Comparison of ENCODE assay signal across 17 cellular contexts in genomic region chr5:95878417-95879323, GRCh38. TPM values are rescaled to one million over a fixed set of nuclear protein-coding genes. Genes with fewer than 3 reads are reported as not detected.
A peak's percentile ranks its signal among the peaks of the same experiment; 100 is the strongest.
DNase-seq lines count a peak whose midpoint lies in the region; ATAC-seq and TF ChIP-seq lines count a peak whose summit lies in the region.
"Had no signal": no experiment of that assay in that cellular context is flagged by ENCODE, and none has a peak within 500 bp of the region (broad histone marks: within the 10 kb centered on the region; RNA-seq: fewer than 3 reads in every experiment).

No MANE protein-coding gene starts in this region.

- peaks cover 3% of the 10 kb centered on the region for H3K4me1 Mint-ChIP-seq in osteocyte (ENCODE audit: unreplicated experiment)

- H3K27ac Mint-ChIP-seq in osteocyte (ENCODE audit: unreplicated experiment): no peak overlapping the region
- H3K27ac Mint-ChIP-seq: B cell had no signal

- no peaks in the 10 kb centered on the region for H3K9me3 ChIP-seq in AG04450 (ENCODE audit: control insufficient read depth, insufficient read depth, low read length)
- H3K9me3 ChIP-seq: right atrium auricular region had no signal

- H3K9me3 Mint-ChIP-seq in osteocyte (ENCODE audit: unreplicated experiment): no peaks in the 10 kb centered on the region

- no peak overlapping the region for H3K4me3 Mint-ChIP-seq in osteocyte (ENCODE audit: unreplicated experiment)
- H3K4me3 Mint-ChIP-seq: B cell had no signal

- DNase-seq in AG04450 (ENCODE audit: low read depth, low spot score) (no peak), NCI-H146 (lab: John Stamatoyannopoulos, UW) (peak; percentile 31), foreskin keratinocyte (peak; percentile 60 to 70), left ventricle myocardium superior (no peak), osteocyte (ENCODE audit: extremely low spot score, unreplicated experiment) (no peak)
- no peak for DNase-seq in effector CD8-positive, alpha-beta T cell (lab: John Stamatoyannopoulos, UW)
- DNase-seq: activated CD4-positive, alpha-beta T cell treated with anti-CD3 and anti-CD28 coated beads for 48 hours; activated gamma-delta T cell; GDM1; NCI-H1436; stimulated activated CD4-positive, alpha-beta T cell treated with anti-CD3 and anti-CD28 coated beads, Interleukin-4, amount 100 ng/mL, for 1 hour; stimulated activated naive CD8-positive, alpha-beta T cell treated with anti-CD3 and anti-CD28 coated beads, Interleukin-15, Interleukin-2, amounts not matched to agents 100 U/mL and 50 U/mL, for 24 hours; SW 1271 had no signal

- H3K27ac ChIP-seq in AG04450 (ENCODE audit: low read depth, low read length): peak overlapping the region; percentile 25
- H3K27ac ChIP-seq in foreskin keratinocyte: peak overlapping the region; percentile 25
- H3K27ac ChIP-seq: right atrium auricular region had no signal

- TF ChIP-seq CTCF in AG04450 (IDR thresholded peaks at IDR 0.05; ENCODE audit: low read depth, low read length) (no peak), foreskin keratinocyte (conservative IDR thresholded peaks at IDR 0.05) (no peak), osteocyte (IDR thresholded peaks at IDR 0.05) (no peak)

- intact Hi-C loops in left ventricle myocardium superior (cut with micrococcal nuclease): no loop called here

- no peak overlapping the region for H3K4me3 ChIP-seq in AG04450 (ENCODE audit: low read depth, low read length)
- H3K4me3 ChIP-seq: right atrium auricular region had no signal

- H3K27me3 ChIP-seq in AG04450 (ENCODE audit: control insufficient read depth, insufficient read depth, low read length) (no peaks in the 10 kb centered on the region), foreskin keratinocyte (no peaks in the 10 kb centered on the region)
- H3K27me3 ChIP-seq: right atrium auricular region had no signal

- CTCF ChIA-PET in AG04450 (lab: Charles Lee): interaction anchor here (1.1 kb wide), 1 partner anchor 458 kb away, joined by 5 read pairs; no protein-coding TSS in a partner anchor

- ATAC-seq in GM18502 (IDR thresholded peaks at IDR 0.05; ENCODE audit: poor library complexity, unreplicated experiment) (peak; percentile 39), foreskin keratinocyte (peak; percentile 43), left ventricle myocardium superior (no peak), HG03354 (IDR thresholded peaks at IDR 0.05; ENCODE audit: poor library complexity, severe bottlenecking, unreplicated experiment) (no peak)
- ATAC-seq: stimulated activated naive CD8-positive, alpha-beta T cell treated with anti-CD3 and anti-CD28 coated beads, Interleukin-15, Interleukin-2, amounts not matched to agents 100 U/mL and 50 U/mL, for 24 hours had no signal

- H3K4me1 ChIP-seq in foreskin keratinocyte: peaks cover 12% of the 10 kb centered on the region

- POLR2A ChIA-PET in AG04450 (lab: Yijun Ruan, JAX): interaction anchor here (0.6 to 1.2 kb wide), 4 partner anchors 14 to 459 kb away, joined by 3 read pairs; no protein-coding TSS in a partner anchor

- no peaks in the 10 kb centered on the region for H3K27me3 Mint-ChIP-seq in osteocyte (ENCODE audit: unreplicated experiment)
- H3K27me3 Mint-ChIP-seq: B cell had no signal

- H3K36me3 Mint-ChIP-seq in osteocyte (ENCODE audit: unreplicated experiment): peaks cover 9% of the 10 kb centered on the region

RNA-seq across cellular contexts. Expression of gene GLRX, which starts 56.1 kb away (rescaled TPM):
- polyA plus RNA-seq in AG04450 (2011; rRNA removed) (233 and 306 TPM in 2 replicates), foreskin keratinocyte (3.6 and 6.4 TPM in 2 replicates)
- polyA minus RNA-seq in AG04450 (2011; rRNA and poly(A)+ RNA removed): 94.4 and 134 TPM in 2 replicates
- total RNA-seq in foreskin keratinocyte (1.8 and 4.2 TPM in 2 replicates), left ventricle myocardium superior (106 TPM), osteocyte (26.3 and 32.8 TPM in 2 replicates)

Comparison
In these comparisons a context has a peak if more than half of its experiments do, and no peak if none do; other contexts are left out.
1. DNase-seq: peak in NCI-H146 (single experiment) and foreskin keratinocyte (2 of 2); none in AG04450 (single experiment), effector CD8-positive, alpha-beta T cell (single experiment), left ventricle myocardium superior (single experiment) and osteocyte (single experiment).
2. ATAC-seq: peak in GM18502 (single experiment) and foreskin keratinocyte (single experiment); none in left ventricle myocardium superior (single experiment) and HG03354 (single experiment).